ENCODE assay signal across 1 cellular context in genomic region chr17:44213403-44214229, GRCh38.
TF ChIP-seq lines count a peak whose summit lies in the region.

No MANE protein-coding gene starts in this region.

TF ChIP-seq in HEK293, 187 proteins besides CTCF, POLR2A, EP300 and RAD21 (continued from another document):
- TF ChIP-seq, protein P1, sequence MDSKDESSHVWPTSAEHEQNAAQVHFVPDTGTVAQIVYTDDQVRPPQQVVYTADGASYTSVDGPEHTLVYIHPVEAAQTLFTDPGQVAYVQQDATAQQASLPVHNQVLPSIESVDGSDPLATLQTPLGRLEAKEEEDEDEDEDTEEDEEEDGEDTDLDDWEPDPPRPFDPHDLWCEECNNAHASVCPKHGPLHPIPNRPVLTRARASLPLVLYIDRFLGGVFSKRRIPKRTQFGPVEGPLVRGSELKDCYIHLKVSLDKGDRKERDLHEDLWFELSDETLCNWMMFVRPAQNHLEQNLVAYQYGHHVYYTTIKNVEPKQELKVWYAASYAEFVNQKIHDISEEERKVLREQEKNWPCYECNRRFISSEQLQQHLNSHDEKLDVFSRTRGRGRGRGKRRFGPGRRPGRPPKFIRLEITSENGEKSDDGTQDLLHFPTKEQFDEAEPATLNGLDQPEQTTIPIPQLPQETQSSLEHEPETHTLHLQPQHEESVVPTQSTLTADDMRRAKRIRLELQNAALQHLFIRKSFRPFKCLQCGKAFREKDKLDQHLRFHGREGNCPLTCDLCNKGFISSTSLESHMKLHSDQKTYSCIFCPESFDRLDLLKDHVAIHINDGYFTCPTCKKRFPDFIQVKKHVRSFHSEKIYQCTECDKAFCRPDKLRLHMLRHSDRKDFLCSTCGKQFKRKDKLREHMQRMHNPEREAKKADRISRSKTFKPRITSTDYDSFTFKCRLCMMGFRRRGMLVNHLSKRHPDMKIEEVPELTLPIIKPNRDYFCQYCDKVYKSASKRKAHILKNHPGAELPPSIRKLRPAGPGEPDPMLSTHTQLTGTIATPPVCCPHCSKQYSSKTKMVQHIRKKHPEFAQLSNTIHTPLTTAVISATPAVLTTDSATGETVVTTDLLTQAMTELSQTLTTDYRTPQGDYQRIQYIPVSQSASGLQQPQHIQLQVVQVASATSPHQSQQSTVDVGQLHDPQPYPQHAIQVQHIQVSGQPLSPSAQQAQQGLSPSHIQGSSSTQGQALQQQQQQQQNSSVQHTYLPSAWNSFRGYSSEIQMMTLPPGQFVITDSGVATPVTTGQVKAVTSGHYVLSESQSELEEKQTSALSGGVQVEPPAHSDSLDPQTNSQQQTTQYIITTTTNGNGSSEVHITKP (tag by site-specific recombination; IDR thresholded peaks at IDR 0.05), result peak; percentile 44; the same call in 1 of the 2 replicates
- no peak for TF ChIP-seq ZNF677 (tag by site-specific recombination; IDR thresholded peaks at IDR 0.05)
- TF ChIP-seq ZNF16 (tag by site-specific recombination; IDR thresholded peaks at IDR 0.05; ENCODE audit: low read depth), result no peak
- no peak for TF ChIP-seq SP2 (tag by site-specific recombination; IDR thresholded peaks at IDR 0.05)
